In the genomic region with DNA sequence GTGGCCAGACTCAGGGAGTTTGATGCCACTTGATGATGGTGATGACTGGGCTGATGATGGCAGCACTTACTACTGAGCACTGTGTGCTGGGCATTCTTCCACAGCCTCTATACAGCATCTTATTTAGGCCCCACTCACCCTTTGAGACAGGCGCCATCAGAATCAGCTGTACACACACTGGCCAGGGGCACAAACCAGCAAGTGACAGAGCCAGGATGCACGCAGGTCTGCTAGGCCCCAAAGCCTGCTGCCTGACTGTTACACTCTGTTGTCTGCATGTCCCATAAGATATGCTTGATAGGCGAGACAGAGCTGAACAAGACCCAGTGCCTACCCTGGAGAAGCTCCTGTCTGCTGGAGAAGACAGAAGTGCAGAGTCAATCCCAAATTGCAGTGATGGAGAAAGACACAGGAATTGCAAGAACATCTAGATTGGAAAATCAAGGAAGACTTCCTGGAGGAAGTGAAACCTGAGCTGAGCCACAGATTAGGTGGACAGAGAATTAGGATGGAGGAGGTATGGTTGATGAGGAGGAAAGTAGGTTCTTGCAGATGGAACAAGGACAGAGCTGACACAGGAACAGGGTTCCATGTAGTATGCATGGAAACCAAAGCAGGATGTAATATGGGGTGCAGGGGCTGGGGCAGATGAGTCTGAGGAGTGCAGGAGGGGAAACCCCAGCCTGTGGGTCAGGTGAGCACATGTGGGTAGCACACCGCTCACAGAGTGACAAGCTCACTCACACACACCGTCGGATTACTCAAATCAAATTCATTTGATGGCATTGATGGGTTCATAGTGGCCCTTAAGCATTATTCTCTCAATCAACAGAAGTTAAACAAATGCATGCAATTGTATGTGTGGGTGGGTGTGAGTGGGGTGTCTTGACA, we compare ENCODE assay signal across 18 cellular contexts.
DNase-seq lines count a peak whose midpoint lies in the region; ATAC-seq, FAIRE-seq and TF ChIP-seq lines count a peak whose summit lies in the region.
"Had no signal": no experiment of that assay in that cellular context is flagged by ENCODE, and none has a peak within 500 bp of the region (broad histone marks: within the 10 kb centered on the region; RNA-seq: fewer than 3 reads in every experiment).

No MANE protein-coding gene starts in this region.

- H3K9me3 Mint-ChIP-seq in activated CD4-positive, alpha-beta memory T cell treated with anti-CD3 and anti-CD28 coated beads for 36 hours: no peaks in the 10 kb centered on the region
- H3K9me3 Mint-ChIP-seq in activated CD4-positive, alpha-beta memory T cell treated with anti-CD3 and anti-CD28 coated beads, Interleukin-2, amount 10 ng/mL, durations not matched to agents 7 days and 5 days: no peaks in the 10 kb centered on the region
- H3K9me3 Mint-ChIP-seq in CD14-positive monocyte: no peaks in the 10 kb centered on the region
- H3K9me3 Mint-ChIP-seq: GM23338 had no signal

- POLR2A ChIA-PET in activated CD4-positive, alpha-beta memory T cell treated with anti-CD3 and anti-CD28 coated beads for 36 hours (lab: Charles Lee): no interaction called here
- POLR2A ChIA-PET in activated CD4-positive, alpha-beta memory T cell treated with anti-CD3 and anti-CD28 coated beads, Interleukin-2, amount 10 ng/mL, durations not matched to agents 7 days and 5 days (lab: Charles Lee): no interaction called here

- peaks cover 4% of the 10 kb centered on the region for H3K4me1 Mint-ChIP-seq in activated CD4-positive, alpha-beta memory T cell treated with anti-CD3 and anti-CD28 coated beads for 36 hours (ENCODE audit: low read depth)
- peaks cover 10% of the 10 kb centered on the region for H3K4me1 Mint-ChIP-seq in activated CD4-positive, alpha-beta memory T cell treated with anti-CD3 and anti-CD28 coated beads, Interleukin-2, amount 10 ng/mL, durations not matched to agents 7 days and 5 days
- H3K4me1 Mint-ChIP-seq in CD14-positive monocyte: peaks cover 2% of the 10 kb centered on the region

- peak; percentile 42 for DNase-seq in activated CD4-positive, alpha-beta memory T cell treated with anti-CD3 and anti-CD28 coated beads for 36 hours
- DNase-seq in activated CD4-positive, alpha-beta memory T cell treated with anti-CD3 and anti-CD28 coated beads, Interleukin-2, amount 10 ng/mL, durations not matched to agents 7 days and 5 days: no peak
- DNase-seq in stimulated activated CD4-positive, alpha-beta T cell treated with anti-CD3 and anti-CD28 coated beads, Interleukin-15, amount 100 ng/mL, for 24 hours: peak; percentile 17
- DNase-seq in stimulated activated CD4-positive, alpha-beta T cell treated with anti-CD3 and anti-CD28 coated beads, Interleukin-4, amount 100 ng/mL, for 4 hours: no peak
- DNase-seq in bronchial epithelial cell (ENCODE audit: low read depth) (no peak), CD14-positive monocyte (ENCODE audit: low spot score) (no peak)
- no peak for DNase-seq in stimulated activated naive CD8-positive, alpha-beta T cell treated with anti-CD3 and anti-CD28 coated beads, Interleukin-15, Interleukin-2, amounts not matched to agents 100 U/mL and 50 U/mL, for 24 hours
- DNase-seq: DMS 273 treated with DMSO at 0.1 percent for 48 hours, GDM1, KBM-7, MV-4-11, NCI-H187 treated with DMSO at 0.1 percent for 48 hours, NCI-H446 had no signal

- H3K36me3 Mint-ChIP-seq in activated CD4-positive, alpha-beta memory T cell treated with anti-CD3 and anti-CD28 coated beads for 36 hours: no peaks in the 10 kb centered on the region
- no peaks in the 10 kb centered on the region for H3K36me3 Mint-ChIP-seq in activated CD4-positive, alpha-beta memory T cell treated with anti-CD3 and anti-CD28 coated beads, Interleukin-2, amount 10 ng/mL, durations not matched to agents 7 days and 5 days (ENCODE audit: low read depth)
- H3K36me3 Mint-ChIP-seq in CD14-positive monocyte: peaks cover 7 to 18% of the 10 kb centered on the region in 2 donors

- intact Hi-C loops in activated CD4-positive, alpha-beta memory T cell treated with anti-CD3 and anti-CD28 coated beads for 36 hours (cut with micrococcal nuclease): no loop called here
- intact Hi-C loops in CD14-positive monocyte (cut with micrococcal nuclease): no loop called here

- no peaks in the 10 kb centered on the region for H3K27me3 Mint-ChIP-seq in activated CD4-positive, alpha-beta memory T cell treated with anti-CD3 and anti-CD28 coated beads for 36 hours
- no peaks in the 10 kb centered on the region for H3K27me3 Mint-ChIP-seq in activated CD4-positive, alpha-beta memory T cell treated with anti-CD3 and anti-CD28 coated beads, Interleukin-2, amount 10 ng/mL, durations not matched to agents 7 days and 5 days
- no peaks in the 10 kb centered on the region for H3K27me3 Mint-ChIP-seq in CD14-positive monocyte (ENCODE audit: low read depth in 3 of 3)

- peak; percentile 81 for FAIRE-seq in bronchial epithelial cell (lab: Jason Lieb, UNC)
- FAIRE-seq: A204.1, GM12892 had no signal

- H3K36me3 ChIP-seq in bronchial epithelial cell (ENCODE audit: control insufficient read depth, insufficient read depth, low read length): no peaks in the 10 kb centered on the region

- TF ChIP-seq CTCF in bronchial epithelial cell (IDR thresholded peaks at IDR 0.05; ENCODE audit: insufficient read depth, low read length, severe bottlenecking) (no peak), CD14-positive monocyte (IDR thresholded peaks at IDR 0.05) (no peak)

- CTCF ChIA-PET in activated CD4-positive, alpha-beta memory T cell treated with anti-CD3 and anti-CD28 coated beads for 36 hours (lab: Charles Lee): interaction anchor here (0.9 kb wide), 1 partner anchor 213 kb away, joined by 3 read pairs; no protein-coding TSS in a partner anchor
- CTCF ChIA-PET in activated CD4-positive, alpha-beta memory T cell treated with anti-CD3 and anti-CD28 coated beads, Interleukin-2, amount 10 ng/mL, durations not matched to agents 7 days and 5 days (lab: Charles Lee): interaction anchor here (2.8 kb wide), 1 partner anchor 85 kb away, joined by 9 read pairs; no protein-coding TSS in a partner anchor

- no peak overlapping the region for H3K4me3 Mint-ChIP-seq in activated CD4-positive, alpha-beta memory T cell treated with anti-CD3 and anti-CD28 coated beads for 36 hours
- H3K4me3 Mint-ChIP-seq in activated CD4-positive, alpha-beta memory T cell treated with anti-CD3 and anti-CD28 coated beads, Interleukin-2, amount 10 ng/mL, durations not matched to agents 7 days and 5 days: no peak overlapping the region
- H3K4me3 Mint-ChIP-seq in CD14-positive monocyte: no peak overlapping the region
- H3K4me3 Mint-ChIP-seq: GM23338 had no signal

- no peak overlapping the region for H3K27ac Mint-ChIP-seq in activated CD4-positive, alpha-beta memory T cell treated with anti-CD3 and anti-CD28 coated beads for 36 hours
- H3K27ac Mint-ChIP-seq in activated CD4-positive, alpha-beta memory T cell treated with anti-CD3 and anti-CD28 coated beads, Interleukin-2, amount 10 ng/mL, durations not matched to agents 7 days and 5 days: no peak overlapping the region
- H3K27ac Mint-ChIP-seq in CD14-positive monocyte: peak overlapping the region in 2 of 7 donors; percentile 21 to 66
- H3K27ac Mint-ChIP-seq: GM23338 had no signal

- H3K4me3 ChIP-seq in bronchial epithelial cell (ENCODE audit: low read depth, low read length): no peak overlapping the region
- H3K4me3 ChIP-seq: BLaER1 treated with 17β-estradiol and CSF1 and Interleukin-3, amounts not matched to agents 10 nM and 100 nM; GM23338 had no signal

- H3K27me3 ChIP-seq in bronchial epithelial cell (ENCODE audit: control insufficient read depth, insufficient read depth, low read length): no peaks in the 10 kb centered on the region
- H3K27me3 ChIP-seq: BLaER1 treated with 17β-estradiol and CSF1 and Interleukin-3, amounts not matched to agents 10 nM and 100 nM had no signal

- ATAC-seq in stimulated activated naive CD8-positive, alpha-beta T cell treated with anti-CD3 and anti-CD28 coated beads, Interleukin-15, Interleukin-2, amounts not matched to agents 100 U/mL and 50 U/mL, for 24 hours: peak; percentile 77
- no peak for ATAC-seq in HG03378 (IDR thresholded peaks at IDR 0.05; ENCODE audit: unreplicated experiment)
- ATAC-seq: GM23338 had no signal

Comparison
In these comparisons a context has a peak if more than half of its experiments do, and no peak if none do; other contexts are left out.
1. DNase-seq: peak in activated CD4-positive, alpha-beta memory T cell treated with anti-CD3 and anti-CD28 coated beads for 36 hours (single experiment) and stimulated activated CD4-positive, alpha-beta T cell treated with anti-CD3 and anti-CD28 coated beads, Interleukin-15, amount 100 ng/mL, for 24 hours (single experiment); none in activated CD4-positive, alpha-beta memory T cell treated with anti-CD3 and anti-CD28 coated beads, Interleukin-2, amount 10 ng/mL, durations not matched to agents 7 days and 5 days (single experiment), stimulated activated CD4-positive, alpha-beta T cell treated with anti-CD3 and anti-CD28 coated beads, Interleukin-4, amount 100 ng/mL, for 4 hours (0 of 2), bronchial epithelial cell (single experiment), stimulated activated naive CD8-positive, alpha-beta T cell treated with anti-CD3 and anti-CD28 coated beads, Interleukin-15, Interleukin-2, amounts not matched to agents 100 U/mL and 50 U/mL, for 24 hours (single experiment) and CD14-positive monocyte (single experiment).